In genomic region chr15:41562258-41562657, GRCh38 we compare ENCODE assay signal across 21 cellular contexts. TPM values are rescaled to one million over a fixed set of nuclear protein-coding genes. Genes with fewer than 3 reads are reported as not detected.
DNase-seq lines count a peak whose midpoint lies in the region; ATAC-seq and TF ChIP-seq lines count a peak whose summit lies in the region.
"Had no signal": no experiment of that assay in that cellular context is flagged by ENCODE, and none has a peak within 500 bp of the region (broad histone marks: within the 10 kb centered on the region; RNA-seq: fewer than 3 reads in every experiment).

No MANE protein-coding gene starts in this region.

- H3K9me3 ChIP-seq in ectodermal cell (ENCODE audit: control insufficient read depth, low read length): no peaks in the 10 kb centered on the region
- H3K9me3 ChIP-seq: tibial artery had no signal

- DNase-seq in Right ventricle myocardium superior (peak; percentile 3), left cardiac atrium (no peak), neural crest cell (ENCODE audit: low read depth, low spot score) (no peak), NOMO-1 treated with dmso at 0.1 percent for 144 hours (lab: John Stamatoyannopoulos, UW; ENCODE audit: unreplicated experiment) (no peak)
- DNase-seq: activated CD4-positive, alpha-beta T cell treated with anti-CD3 and anti-CD28 coated beads for 4 hours; activated CD8-positive, alpha-beta memory T cell treated with anti-CD3 and anti-CD28 coated beads, Interleukin-2, amount 10 ng/mL, durations not matched to agents 7 days and 5 days; DMS 273 treated with DMSO at 0.1 percent for 48 hours; erythroblast; GDM1; kidney glomerular epithelial cell; NCI-H187 treated with DMSO at 0.1 percent for 48 hours; stimulated activated naive B cell treated with anti-CD40 and anti-IgM and Interleukin-4, amounts not matched to agents 10 μg/mL and 1 μg/mL and 100 μg/mL, for 72 hours; tibial artery had no signal

- H3K9me3 Mint-ChIP-seq in neural crest cell: no peaks in the 10 kb centered on the region
- H3K9me3 Mint-ChIP-seq: activated T-helper 2 cell treated with anti-CD3 and anti-CD28 coated beads, Interferon-gamma antibody, Interleukin-2, Interleukin-4, amounts not matched to agents 10 μg/mL and 5 μg/mL and 100 μg/mL, durations not matched to agents 14 hours and 24 hours and 36 hours; stimulated activated naive B cell treated with anti-CD40 and anti-IgM and Interleukin-4, amounts not matched to agents 10 μg/mL and 1 μg/mL and 100 μg/mL, for 72 hours had no signal

- H3K27me3 ChIP-seq in ectodermal cell (ENCODE audit: control insufficient read depth, insufficient read depth, low read length, poor library complexity, severe bottlenecking): no peaks in the 10 kb centered on the region
- H3K27me3 ChIP-seq: tibial artery had no signal

- peak overlapping the region; percentile 80 for H3K4me3 Mint-ChIP-seq in neural crest cell
- H3K4me3 Mint-ChIP-seq: activated CD8-positive, alpha-beta memory T cell treated with anti-CD3 and anti-CD28 coated beads, Interleukin-2, amount 10 ng/mL, durations not matched to agents 7 days and 5 days; stimulated activated naive B cell treated with anti-CD40 and anti-IgM and Interleukin-4, amounts not matched to agents 10 μg/mL and 1 μg/mL and 100 μg/mL, for 72 hours had no signal

- H3K4me1 ChIP-seq in ectodermal cell (ENCODE audit: control insufficient read depth, insufficient read depth, low read length): peaks cover 66% of the 10 kb centered on the region

- peaks cover 10% of the 10 kb centered on the region for H3K27me3 Mint-ChIP-seq in neural crest cell (ENCODE audit: low read depth)

- ATAC-seq in Right ventricle myocardium superior (ENCODE audit: poor library complexity): no peak
- ATAC-seq in left cardiac atrium: no peak
- ATAC-seq in GM19395 (IDR thresholded peaks at IDR 0.05; ENCODE audit: unreplicated experiment): no peak
- ATAC-seq in GM21576 (IDR thresholded peaks at IDR 0.05; ENCODE audit: unreplicated experiment): no peak
- no peak for ATAC-seq in GM21390 (IDR thresholded peaks at IDR 0.05; ENCODE audit: unreplicated experiment)
- ATAC-seq: activated CD8-positive, alpha-beta memory T cell treated with anti-CD3 and anti-CD28 coated beads, Interleukin-2, amount 10 ng/mL, durations not matched to agents 7 days and 5 days; stimulated activated naive B cell treated with anti-CD40 and anti-IgM and Interleukin-4, amounts not matched to agents 10 μg/mL and 1 μg/mL and 100 μg/mL, for 72 hours had no signal

- intact Hi-C loops in Right ventricle myocardium superior (cut with DNase I) (no loop called here), left cardiac atrium (cut with DNase I) (no loop called here)

- H3K36me3 Mint-ChIP-seq in neural crest cell (ENCODE audit: low read depth): no peaks in the 10 kb centered on the region
- H3K36me3 Mint-ChIP-seq: activated CD8-positive, alpha-beta memory T cell treated with anti-CD3 and anti-CD28 coated beads, Interleukin-2, amount 10 ng/mL, durations not matched to agents 7 days and 5 days had no signal

- WGBS in ectodermal cell, 2 experiments: 36 to 42% methylated on average over 4 of the region's 4 CpGs

- no peak for TF ChIP-seq CTCF in neural crest cell (conservative IDR thresholded peaks at IDR 0.05)

- H3K36me3 ChIP-seq in ectodermal cell (ENCODE audit: control insufficient read depth, insufficient read depth, low read length): peaks cover 5% of the 10 kb centered on the region
- H3K36me3 ChIP-seq: tibial artery had no signal

- H3K27ac ChIP-seq in ectodermal cell (ENCODE audit: insufficient read depth, low read depth, low read length, poor library complexity, severe bottlenecking): peak overlapping the region; percentile 86
- H3K27ac ChIP-seq: KMS-11, tibial artery had no signal

- H3K4me3 ChIP-seq in ectodermal cell (ENCODE audit: insufficient read depth, low read depth, low read length): no peak overlapping the region
- H3K4me3 ChIP-seq: tibial artery had no signal

- peaks cover 77% of the 10 kb centered on the region for H3K4me1 Mint-ChIP-seq in neural crest cell

- peak overlapping the region; percentile 83 for H3K27ac Mint-ChIP-seq in neural crest cell (ENCODE audit: unreplicated experiment)
- H3K27ac Mint-ChIP-seq: activated CD8-positive, alpha-beta memory T cell treated with anti-CD3 and anti-CD28 coated beads, Interleukin-2, amount 10 ng/mL, durations not matched to agents 7 days and 5 days; activated T-helper 2 cell treated with anti-CD3 and anti-CD28 coated beads, Interferon-gamma antibody, Interleukin-2, Interleukin-4, amounts not matched to agents 10 μg/mL and 5 μg/mL and 100 μg/mL, durations not matched to agents 14 hours and 24 hours and 36 hours; stimulated activated naive B cell treated with anti-CD40 and anti-IgM and Interleukin-4, amounts not matched to agents 10 μg/mL and 1 μg/mL and 100 μg/mL, for 72 hours had no signal

RNA-seq across cellular contexts. Expression of gene TYRO3, which starts 3.2 kb away (rescaled TPM):
- 4.3 TPM for total RNA-seq in Right ventricle myocardium superior
- total RNA-seq in left cardiac atrium: 10 to 100 TPM in 1 of 2 donors, 1 to 10 TPM in 1; 9.1 to 21.0 TPM
- polyA plus RNA-seq in ectodermal cell (2013, experiment 1 of 4): 111 TPM
- polyA plus RNA-seq in ectodermal cell (2013, experiment 2 of 4): 131 TPM
- polyA plus RNA-seq in ectodermal cell (2013, experiment 3 of 4): 99.3 TPM
- polyA plus RNA-seq in ectodermal cell (2013, experiment 4 of 4): 103 TPM
- 71.7 and 74.7 TPM in 2 replicates for total RNA-seq in neural crest cell

RNA-seq across cellular contexts. Expression of gene RPAP1, which starts 18.2 kb away (rescaled TPM):
- total RNA-seq in Right ventricle myocardium superior (26.4 TPM), left cardiac atrium (10 to 100 TPM; 18.3 to 20.1 TPM), neural crest cell (86.5 and 91.1 TPM in 2 replicates)
- polyA plus RNA-seq in ectodermal cell (2013, experiment 1 of 4): 37.6 TPM
- 33.7 TPM for polyA plus RNA-seq in ectodermal cell (2013, experiment 2 of 4)
- polyA plus RNA-seq in ectodermal cell (2013, experiment 3 of 4): 27.7 TPM
- 28.1 TPM for polyA plus RNA-seq in ectodermal cell (2013, experiment 4 of 4)

RNA-seq across cellular contexts. Expression of gene LTK, which starts 48.6 kb away (rescaled TPM):
- total RNA-seq in Right ventricle myocardium superior (1.1 TPM), left cardiac atrium (under 1 TPM; 0.50 to 0.68 TPM), neural crest cell (0.16 and 0.19 TPM in 2 replicates)
- not detected for polyA plus RNA-seq in ectodermal cell (2013, experiment 1 of 4)
- polyA plus RNA-seq in ectodermal cell (2013, experiment 2 of 4): not detected
- not detected for polyA plus RNA-seq in ectodermal cell (2013, experiment 3 of 4)
- 0.08 TPM for polyA plus RNA-seq in ectodermal cell (2013, experiment 4 of 4)
- total RNA-seq: bronchial epithelial cell, frontal cortex had no signal
